ENCODE assay signal across 1 cellular context in the genomic region with DNA sequence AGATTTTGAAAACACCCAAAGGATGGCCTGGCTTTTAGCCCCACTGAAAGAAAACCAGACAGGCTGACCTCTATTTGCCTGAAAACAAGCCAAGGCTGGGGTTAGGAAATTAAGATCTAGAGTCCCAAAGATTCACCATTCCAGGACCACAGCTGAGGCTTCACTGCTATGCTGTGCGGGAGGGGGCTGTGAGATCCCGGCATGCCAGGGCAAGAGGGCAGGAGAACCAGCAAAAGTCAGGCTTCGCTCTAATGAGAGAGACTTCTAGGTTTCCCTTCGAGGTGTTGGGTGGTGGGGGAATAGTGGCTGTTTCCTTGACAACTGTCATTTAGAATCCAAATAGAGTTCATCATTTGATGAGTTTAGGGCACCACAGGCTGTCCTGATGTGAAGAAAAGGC.
TF ChIP-seq lines count a peak whose summit lies in the region.

No MANE protein-coding gene starts in this region.

TF ChIP-seq in H1, 55 proteins besides CTCF, POLR2A, EP300 and RAD21:
- TF ChIP-seq, protein P1, sequence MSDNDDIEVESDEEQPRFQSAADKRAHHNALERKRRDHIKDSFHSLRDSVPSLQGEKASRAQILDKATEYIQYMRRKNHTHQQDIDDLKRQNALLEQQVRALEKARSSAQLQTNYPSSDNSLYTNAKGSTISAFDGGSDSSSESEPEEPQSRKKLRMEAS (IDR thresholded peaks at IDR 0.05): no peak
- peak; percentile 50 for TF ChIP-seq ASH2L (IDR thresholded peaks at IDR 0.05; ENCODE audit: low read length)
- TF ChIP-seq SP2 (IDR thresholded peaks at IDR 0.05; ENCODE audit: low read length): no peak
- TF ChIP-seq SUZ12 (IDR thresholded peaks at IDR 0.05; ENCODE audit: low read length): no peak
- no peak for TF ChIP-seq CEBPB (IDR thresholded peaks at IDR 0.05; ENCODE audit: low read depth, low read length)
- no peak for TF ChIP-seq SRF (IDR thresholded peaks at IDR 0.05; ENCODE audit: low read depth, low read length)
- TF ChIP-seq KDM1A (IDR thresholded peaks at IDR 0.05; ENCODE audit: borderline replicate concordance, low read length): no peak
- TF ChIP-seq CBX8 (IDR thresholded peaks at IDR 0.05; ENCODE audit: borderline replicate concordance, low read depth, low read length): no peak
- no peak for TF ChIP-seq RNF2 (IDR thresholded peaks at IDR 0.05; ENCODE audit: borderline replicate concordance, low read depth, low read length, missing control alignments, poor library complexity, severe bottlenecking)
TF ChIP-seq in H1: peak in this region for 1.
